16 cellular contexts compared by ENCODE assay signal in genomic region chr2:200735061-200735460, GRCh38.
A peak's percentile ranks its signal among the peaks of the same experiment; 100 is the strongest.
DNase-seq lines count a peak whose midpoint lies in the region; ATAC-seq and TF ChIP-seq lines count a peak whose summit lies in the region.
"Had no signal": no experiment of that assay in that cellular context is flagged by ENCODE, and none has a peak within 500 bp of the region (broad histone marks: within the 10 kb centered on the region; RNA-seq: fewer than 3 reads in every experiment).

No MANE protein-coding gene starts in this region.

- H3K36me3 ChIP-seq in GM23248 (ENCODE audit: low read depth) (no peaks in the 10 kb centered on the region), mucosa of descending colon (ENCODE audit: low read depth) (no peaks in the 10 kb centered on the region)
- H3K36me3 ChIP-seq: upper lobe of right lung had no signal

- no peaks in the 10 kb centered on the region for H3K4me1 ChIP-seq in GM23248 (ENCODE audit: insufficient read depth)
- H3K4me1 ChIP-seq in mucosa of descending colon (ENCODE audit: low read depth), result no peaks in the 10 kb centered on the region
- H3K4me1 ChIP-seq: upper lobe of right lung had no signal

- H3K9ac ChIP-seq in GM23248, result no peak overlapping the region

- no peaks in the 10 kb centered on the region for H3K27me3 ChIP-seq in GM23248 (replicated peaks; ENCODE audit: insufficient read depth)
- H3K27me3 ChIP-seq: upper lobe of right lung had no signal

- H3K27ac Mint-ChIP-seq in activated CD8-positive, alpha-beta T cell treated with anti-CD3 and anti-CD28 coated beads for 36 hours, result peak overlapping the region; percentile 70
- no peak overlapping the region for H3K27ac Mint-ChIP-seq in activated CD8-positive, alpha-beta T cell treated with anti-CD3 and anti-CD28 coated beads, Interleukin-2, amount 10 ng/mL, durations not matched to agents 7 days and 5 days
- H3K27ac Mint-ChIP-seq in osteocyte (ENCODE audit: unreplicated experiment) (no peak overlapping the region), HFFc6 (no peak overlapping the region)

- H3K79me2 ChIP-seq in GM23248 (ENCODE audit: insufficient read depth), result no peaks in the 10 kb centered on the region

- WGBS in GM23248 (ENCODE audit: low coverage in 1 of 2, low lambda C conversion rate in 2 of 2, missing lambda C conversion rate in 2 of 2), 2 experiments, result 54 to 58% methylated on average over 3 of the region's 3 CpGs

- H3K9me3 ChIP-seq in GM23248 (ENCODE audit: low read depth), result no peaks in the 10 kb centered on the region
- H3K9me3 ChIP-seq in mucosa of descending colon, result no peaks in the 10 kb centered on the region
- H3K9me3 ChIP-seq: upper lobe of right lung had no signal

- H3K4me2 ChIP-seq in GM23248 (ENCODE audit: unreplicated experiment), result no peak overlapping the region

- H3K9me2 ChIP-seq in GM23248 (ENCODE audit: insufficient read depth), result no peaks in the 10 kb centered on the region

- no peaks in the 10 kb centered on the region for H3K36me3 Mint-ChIP-seq in activated CD8-positive, alpha-beta T cell treated with anti-CD3 and anti-CD28 coated beads for 36 hours (ENCODE audit: low read depth)
- no peaks in the 10 kb centered on the region for H3K36me3 Mint-ChIP-seq in activated CD8-positive, alpha-beta T cell treated with anti-CD3 and anti-CD28 coated beads, Interleukin-2, amount 10 ng/mL, durations not matched to agents 7 days and 5 days (ENCODE audit: low read depth)
- H3K36me3 Mint-ChIP-seq in osteocyte (ENCODE audit: unreplicated experiment) (no peaks in the 10 kb centered on the region), HFFc6 (ENCODE audit: low read depth) (no peaks in the 10 kb centered on the region)
- H3K36me3 Mint-ChIP-seq: brain; CD4-positive, alpha-beta memory T cell had no signal

- in situ Hi-C loops in GM23248 (cut with MboI), result no loop called here

- intact Hi-C loops in activated CD8-positive, alpha-beta T cell treated with anti-CD3 and anti-CD28 coated beads for 36 hours (cut with micrococcal nuclease), result no loop called here
- intact Hi-C loops in mucosa of descending colon (cut with DNase I, micrococcal nuclease), result no loop called here

- H3K4me1 Mint-ChIP-seq in activated CD8-positive, alpha-beta T cell treated with anti-CD3 and anti-CD28 coated beads for 36 hours (ENCODE audit: low read depth), result peaks cover 19% of the 10 kb centered on the region
- H3K4me1 Mint-ChIP-seq in activated CD8-positive, alpha-beta T cell treated with anti-CD3 and anti-CD28 coated beads, Interleukin-2, amount 10 ng/mL, durations not matched to agents 7 days and 5 days (ENCODE audit: low read depth), result peaks cover 11% of the 10 kb centered on the region
- H3K4me1 Mint-ChIP-seq in osteocyte (ENCODE audit: unreplicated experiment) (peaks cover 4% of the 10 kb centered on the region), HFFc6 (ENCODE audit: low read depth) (peaks cover 17% of the 10 kb centered on the region)
- H3K4me1 Mint-ChIP-seq: brain; CD4-positive, alpha-beta memory T cell; neural crest cell had no signal

- no peaks in the 10 kb centered on the region for H3K9me3 Mint-ChIP-seq in activated CD8-positive, alpha-beta T cell treated with anti-CD3 and anti-CD28 coated beads for 36 hours
- no peaks in the 10 kb centered on the region for H3K9me3 Mint-ChIP-seq in activated CD8-positive, alpha-beta T cell treated with anti-CD3 and anti-CD28 coated beads, Interleukin-2, amount 10 ng/mL, durations not matched to agents 7 days and 5 days (ENCODE audit: insufficient read depth)
- H3K9me3 Mint-ChIP-seq in osteocyte (ENCODE audit: unreplicated experiment) (no peaks in the 10 kb centered on the region), HFFc6 (no peaks in the 10 kb centered on the region)
- H3K9me3 Mint-ChIP-seq: brain; CD4-positive, alpha-beta memory T cell; neural crest cell had no signal

- H3K27ac ChIP-seq in GM23248 (no peak overlapping the region), cingulate gyrus (ENCODE audit: low read depth, low read length) (peak overlapping the region; percentile 15)
- H3K27ac ChIP-seq: epithelial cell of prostate, upper lobe of right lung had no signal

- H3K4me3 ChIP-seq in GM23248, result no peak overlapping the region
- H3K4me3 ChIP-seq in mucosa of descending colon, result no peak overlapping the region
- H3K4me3 ChIP-seq: upper lobe of right lung had no signal

- CTCF ChIA-PET in activated CD8-positive, alpha-beta T cell treated with anti-CD3 and anti-CD28 coated beads for 36 hours (lab: Charles Lee), result interaction anchor here (0.6 to 2.9 kb wide), 15 partner anchors 8 to 252 kb away, joined by 3 to 19 read pairs (median 4); no protein-coding TSS in a partner anchor
- CTCF ChIA-PET in activated CD8-positive, alpha-beta T cell treated with anti-CD3 and anti-CD28 coated beads, Interleukin-2, amount 10 ng/mL, durations not matched to agents 7 days and 5 days (lab: Charles Lee), result interaction anchor here (0.9 to 2.0 kb wide), 9 partner anchors 15 to 253 kb away, joined by 3 to 19 read pairs (median 4); no protein-coding TSS in a partner anchor

- no peak overlapping the region for H2AFZ ChIP-seq in GM23248

- no peak for TF ChIP-seq CTCF in activated CD8-positive, alpha-beta T cell treated with anti-CD3 and anti-CD28 coated beads for 36 hours (IDR thresholded peaks at IDR 0.05)
- TF ChIP-seq CTCF in osteocyte (IDR thresholded peaks at IDR 0.05) (no peak), mucosa of descending colon (IDR thresholded peaks at IDR 0.05) (no peak), HFFc6 (IDR thresholded peaks at IDR 0.05) (no peak)

- ATAC-seq in activated CD8-positive, alpha-beta T cell treated with anti-CD3 and anti-CD28 coated beads for 36 hours, result no peak
- no peak for ATAC-seq in activated CD8-positive, alpha-beta T cell treated with anti-CD3 and anti-CD28 coated beads, Interleukin-2, amount 10 ng/mL, durations not matched to agents 7 days and 5 days
- ATAC-seq in mucosa of descending colon, result no peak

- POLR2A ChIA-PET in activated CD8-positive, alpha-beta T cell treated with anti-CD3 and anti-CD28 coated beads for 36 hours (lab: Charles Lee), result interaction anchor here (0.8 kb wide), 1 partner anchor 12 kb away, joined by 3 read pairs; no protein-coding TSS in a partner anchor
- POLR2A ChIA-PET in activated CD8-positive, alpha-beta T cell treated with anti-CD3 and anti-CD28 coated beads, Interleukin-2, amount 10 ng/mL, durations not matched to agents 7 days and 5 days (lab: Charles Lee), result interaction anchor here (1.0 kb wide), 1 partner anchor 22 kb away, joined by 10 read pairs; no protein-coding TSS in a partner anchor

- no peak overlapping the region for H3K4me3 Mint-ChIP-seq in activated CD8-positive, alpha-beta T cell treated with anti-CD3 and anti-CD28 coated beads for 36 hours
- no peak overlapping the region for H3K4me3 Mint-ChIP-seq in activated CD8-positive, alpha-beta T cell treated with anti-CD3 and anti-CD28 coated beads, Interleukin-2, amount 10 ng/mL, durations not matched to agents 7 days and 5 days
- H3K4me3 Mint-ChIP-seq in osteocyte (ENCODE audit: unreplicated experiment) (no peak overlapping the region), HFFc6 (no peak overlapping the region)
- H3K4me3 Mint-ChIP-seq: brain; CD4-positive, alpha-beta memory T cell; neural crest cell had no signal

- H3K27me3 Mint-ChIP-seq in activated CD8-positive, alpha-beta T cell treated with anti-CD3 and anti-CD28 coated beads for 36 hours, result peaks cover 1% of the 10 kb centered on the region
- peaks cover 13% of the 10 kb centered on the region for H3K27me3 Mint-ChIP-seq in activated CD8-positive, alpha-beta T cell treated with anti-CD3 and anti-CD28 coated beads, Interleukin-2, amount 10 ng/mL, durations not matched to agents 7 days and 5 days (ENCODE audit: low read depth)
- H3K27me3 Mint-ChIP-seq in osteocyte (ENCODE audit: unreplicated experiment), result peaks cover 19% of the 10 kb centered on the region
- H3K27me3 Mint-ChIP-seq in HFFc6 (ENCODE audit: insufficient read depth), result peaks cover 17% of the 10 kb centered on the region

- H3F3A ChIP-seq in GM23248 (ENCODE audit: insufficient read depth), result no peaks in the 10 kb centered on the region

- no peaks in the 10 kb centered on the region for H4K20me1 ChIP-seq in GM23248 (ENCODE audit: insufficient read depth)

- peak; percentile 62 for DNase-seq in activated CD8-positive, alpha-beta T cell treated with anti-CD3 and anti-CD28 coated beads for 36 hours
- DNase-seq in activated CD8-positive, alpha-beta T cell treated with anti-CD3 and anti-CD28 coated beads, Interleukin-2, amount 10 ng/mL, durations not matched to agents 7 days and 5 days, result no peak
- DNase-seq in GM23248 (peak; percentile 38), osteocyte (ENCODE audit: extremely low spot score, unreplicated experiment) (peak; percentile 4), OCI-M1 (lab: John Stamatoyannopoulos, UW) (no peak), mucosa of descending colon (no peak), HFFc6 (no peak)
- DNase-seq: activated naive CD4-positive, alpha-beta T cell; NCI-H1048; right cardiac atrium; upper lobe of right lung had no signal

Comparison
In these comparisons a context has a peak if more than half of its experiments do, and no peak if none do; other contexts are left out.
1. DNase-seq: peak in activated CD8-positive, alpha-beta T cell treated with anti-CD3 and anti-CD28 coated beads for 36 hours (single experiment), GM23248 (single experiment) and osteocyte (single experiment); none in activated CD8-positive, alpha-beta T cell treated with anti-CD3 and anti-CD28 coated beads, Interleukin-2, amount 10 ng/mL, durations not matched to agents 7 days and 5 days (single experiment), OCI-M1 (single experiment), mucosa of descending colon (0 of 3) and HFFc6 (single experiment).